Comparison of ENCODE assay signal across 8 cellular contexts in genomic region chr19:37370880-37371661, GRCh38.
DNase-seq lines count a peak whose midpoint lies in the region; ATAC-seq lines count a peak whose summit lies in the region.

Gene ZNF527, plus strand, starts transcription at chr19:37371099. Its CDS starts 3,100 bp downstream, at chr19:37374199.

- peak within 1 kb of the TSS; percentile 78 to 93 (median 84) for H3K4me2 ChIP-seq in BLaER1 treated with 17β-estradiol and CSF1 and Interleukin-3, amounts not matched to agents 10 nM and 100 nM

- peak within 1 kb of the TSS; percentile 58 to 85 (median 75); a peak in 21 of 22 replicates for H3K27ac ChIP-seq in BLaER1 treated with 17β-estradiol and CSF1 and Interleukin-3, amounts not matched to agents 10 nM and 100 nM

- H3K4me1 ChIP-seq in BLaER1 treated with 17β-estradiol and CSF1 and Interleukin-3, amounts not matched to agents 10 nM and 100 nM = peaks cover 6 to 18% (median 14%) of the 10 kb centered on the region in 10 experiments; a peak in 15 of 20 replicates

- H4K20me1 ChIP-seq in BLaER1 treated with 17β-estradiol and CSF1 and Interleukin-3, amounts not matched to agents 10 nM and 100 nM = no peaks in the 10 kb centered on the region

- peak within 1 kb of the TSS; percentile 77 to 87 (median 83) for H3K9ac ChIP-seq in BLaER1 treated with 17β-estradiol and CSF1 and Interleukin-3, amounts not matched to agents 10 nM and 100 nM

- peaks cover 27 to 51% (median 35%) of the 10 kb centered on the region in 11 experiments for H3K36me3 ChIP-seq in BLaER1 treated with 17β-estradiol and CSF1 and Interleukin-3, amounts not matched to agents 10 nM and 100 nM

- H3K4me3 ChIP-seq in BLaER1 treated with 17β-estradiol and CSF1 and Interleukin-3, amounts not matched to agents 10 nM and 100 nM = peak within 1 kb of the TSS; percentile 66 to 79 (median 70)

- H3K9me3 ChIP-seq in BLaER1 treated with 17β-estradiol and CSF1 and Interleukin-3, amounts not matched to agents 10 nM and 100 nM (replicated peaks in 1 of 11) = peaks cover 43 to 67% (median 54%) of the 10 kb centered on the region in 11 experiments

- H3K27me3 ChIP-seq in BLaER1 treated with 17β-estradiol and CSF1 and Interleukin-3, amounts not matched to agents 10 nM and 100 nM = no peaks in the 10 kb centered on the region

- ATAC-seq in GM19324 (IDR thresholded peaks at IDR 0.05; ENCODE audit: low FRiP score, unreplicated experiment) (peak; percentile 97), HG03460 (IDR thresholded peaks at IDR 0.05; ENCODE audit: unreplicated experiment) (peak; percentile 87)

- DNase-seq in NCI-H526 (lab: John Stamatoyannopoulos, UW) = peak; percentile 94 to 98
- peak; percentile 96 for DNase-seq in activated CD4-positive, alpha-beta T cell treated with anti-CD3 and anti-CD28 coated beads, Interleukin-2, amount 50 U/mL, for 1 hour
- DNase-seq in dedifferentiated amniotic fluid mesenchymal stem cell (ENCODE audit: extremely low spot score) = peak; percentile 97
- peak; percentile 99 for DNase-seq in left kidney (ENCODE audit: low read depth, low spot score)
- peak; percentile 98 for DNase-seq in stimulated activated CD4-positive, alpha-beta T cell treated with anti-CD3 and anti-CD28 coated beads, Interleukin-1b, Interleukin-23, amount 100 ng/mL, for 48 hours

Comparison
In these comparisons a context has a peak if more than half of its experiments do, and no peak if none do; other contexts are left out.
1. Peak in every context shown above with its lines: DNase-seq, ATAC-seq, H3K4me3 ChIP-seq and H3K27ac ChIP-seq.